In genomic region chr9:135408676-135409254, GRCh38 we compare ENCODE assay signal across 27 cellular contexts.
"Had no signal": no experiment of that assay in that cellular context is flagged by ENCODE, and none has a peak within 500 bp of the region (broad histone marks: within the 10 kb centered on the region; RNA-seq: fewer than 3 reads in every experiment).

No MANE protein-coding gene starts in this region.

- FAIRE-seq: keratinocyte had no signal

- H3K9me3 Mint-ChIP-seq: mesothelial cell of epicardium; naive B cell; nephron; neural crest cell; stimulated activated effector memory CD8-positive, alpha-beta T cell treated with anti-CD3 and anti-CD28 coated beads, Interleukin-12 subunit alpha, Interleukin-12 subunit beta, amount 100 ng/mL, for 72 hours; stimulated activated naive CD8-positive, alpha-beta T cell treated with anti-CD3 and anti-CD28 coated beads, Interleukin-15, Interleukin-2, amounts not matched to agents 100 ng/mL and 50 ng/mL, for 24 hours; type B pancreatic cell had no signal

- H3K27ac Mint-ChIP-seq: mesothelial cell of epicardium; naive B cell; nephron; progenitor cell of endocrine pancreas; stimulated activated effector memory CD8-positive, alpha-beta T cell treated with anti-CD3 and anti-CD28 coated beads, Interleukin-12 subunit alpha, Interleukin-12 subunit beta, amount 100 ng/mL, for 72 hours; stimulated activated naive CD8-positive, alpha-beta T cell treated with anti-CD3 and anti-CD28 coated beads, Interleukin-15, Interleukin-2, amounts not matched to agents 100 ng/mL and 50 ng/mL, for 24 hours; type B pancreatic cell had no signal

- H3K9ac ChIP-seq: parathyroid adenoma had no signal

- H2AFZ ChIP-seq: hepatocyte, parathyroid adenoma had no signal

- H3K27ac ChIP-seq: heart right ventricle, hepatocyte, left lung, neutrophil, parathyroid adenoma, right atrium auricular region, right lobe of liver, skin epidermis, tibial nerve, uterus had no signal

- H3K4me2 ChIP-seq: hepatocyte had no signal

- H3K4me1 ChIP-seq: left lung, parathyroid adenoma, uterus had no signal

- H3K27me3 ChIP-seq: right atrium auricular region, right lobe of liver, uterus had no signal

- H3K79me2 ChIP-seq: hepatocyte, parathyroid adenoma had no signal

- H3K4me3 Mint-ChIP-seq: mesothelial cell of epicardium; naive B cell; nephron; neural crest cell; stimulated activated effector memory CD8-positive, alpha-beta T cell treated with anti-CD3 and anti-CD28 coated beads, Interleukin-12 subunit alpha, Interleukin-12 subunit beta, amount 100 ng/mL, for 72 hours; stimulated activated naive CD8-positive, alpha-beta T cell treated with anti-CD3 and anti-CD28 coated beads, Interleukin-15, Interleukin-2, amounts not matched to agents 100 ng/mL and 50 ng/mL, for 24 hours; type B pancreatic cell had no signal

- DNase-seq: heart right ventricle; kidney glomerular epithelial cell; left lung; mesendoderm; naive B cell; occipital lobe; stimulated activated CD4-positive, alpha-beta T cell treated with anti-CD3 and anti-CD28 coated beads, Interleukin-4, amount 100 ng/mL, for 24 hours; stimulated activated naive CD4-positive, alpha-beta T cell; substantia nigra; uterus had no signal

- H3K9me3 ChIP-seq: left lung, neutrophil, right atrium auricular region, right lobe of liver, uterus had no signal

- H3K4me1 Mint-ChIP-seq: mesothelial cell of epicardium; naive B cell; nephron; neural crest cell; stimulated activated effector memory CD8-positive, alpha-beta T cell treated with anti-CD3 and anti-CD28 coated beads, Interleukin-12 subunit alpha, Interleukin-12 subunit beta, amount 100 ng/mL, for 72 hours had no signal

- H3K36me3 ChIP-seq: heart right ventricle, left lung, neutrophil, right atrium auricular region, right lobe of liver, tibial nerve, uterus had no signal

- ATAC-seq: heart right ventricle; left colon; left lung; right lobe of liver; stimulated activated effector memory CD8-positive, alpha-beta T cell treated with anti-CD3 and anti-CD28 coated beads, Interleukin-12 subunit alpha, Interleukin-12 subunit beta, amount 100 ng/mL, for 72 hours had no signal

- H3K4me3 ChIP-seq: heart right ventricle, hepatocyte, left lung, lung, right atrium auricular region, right lobe of liver, skin epidermis, tibial nerve, uterus had no signal
